Comparison of ENCODE assay signal across 16 cellular contexts in genomic region chrX:31421441-31421840, GRCh38.
DNase-seq lines count a peak whose midpoint lies in the region; FAIRE-seq and TF ChIP-seq lines count a peak whose summit lies in the region.
"Had no signal": no experiment of that assay in that cellular context is flagged by ENCODE, and none has a peak within 500 bp of the region (broad histone marks: within the 10 kb centered on the region; RNA-seq: fewer than 3 reads in every experiment).

No MANE protein-coding gene starts in this region.

- no peaks in the 10 kb centered on the region for H3K79me2 ChIP-seq in hepatocyte

- TF ChIP-seq EP300 in ovary (IDR thresholded peaks at IDR 0.05), result no peak

- FAIRE-seq in G401.6 (lab: Jason Lieb, UNC), result peak; percentile 83
- FAIRE-seq: A204.1 had no signal

- H3K27me3 ChIP-seq in hepatocyte (no peaks in the 10 kb centered on the region), ovary (no peaks in the 10 kb centered on the region)
- H3K27me3 ChIP-seq: BE2C had no signal

- no peak for TF ChIP-seq POLR2A in ovary (IDR thresholded peaks at IDR 0.05)

- H3K9me3 ChIP-seq in hepatocyte (ENCODE audit: low read depth) (no peaks in the 10 kb centered on the region), ovary (no peaks in the 10 kb centered on the region)
- H3K9me3 ChIP-seq: BE2C had no signal

- TF ChIP-seq CTCF in hepatocyte (IDR thresholded peaks at IDR 0.05; ENCODE audit: poor library complexity) (no peak), ovary (IDR thresholded peaks at IDR 0.05) (no peak)

- DNase-seq in amniotic epithelial cell (ENCODE audit: low read depth), result peak; percentile 86
- DNase-seq in hepatocyte (ENCODE audit: low spot score), result no peak
- DNase-seq in ovary, result no peak
- DNase-seq in D341Med (ENCODE audit: low spot score), result no peak
- DNase-seq in AG08395 (ENCODE audit: low spot score), result no peak
- DNase-seq: AML-193; BE2C; CD4-positive, alpha-beta T cell; CD8-positive, alpha-beta memory T cell; DMS79 treated with DMSO at 0.1 percent for 48 hours; H9 had no signal

- no peak overlapping the region for H3K4me3 ChIP-seq in hepatocyte
- H3K4me3 ChIP-seq in ovary, result no peak overlapping the region
- H3K4me3 ChIP-seq: BLaER1 treated with 17β-estradiol and CSF1 and Interleukin-3, amounts not matched to agents 10 nM and 100 nM; GM23338 had no signal

- no peaks in the 10 kb centered on the region for H4K20me1 ChIP-seq in hepatocyte (ENCODE audit: insufficient read depth, poor library complexity, severe bottlenecking)
- H4K20me1 ChIP-seq: BLaER1 treated with 17β-estradiol and CSF1 and Interleukin-3, amounts not matched to agents 10 nM and 100 nM had no signal

- intact Hi-C loops in ovary (cut with DNase I), result no loop called here

- 82% methylated on average over 3 of the region's 3 CpGs for WGBS in hepatocyte (ENCODE audit: low lambda C conversion rate, missing lambda C conversion rate)
- WGBS in ovary, 3 donors, result 68 to 79% (median 70%) methylated on average over 3 of the region's 3 CpGs

- H3K4me1 ChIP-seq in hepatocyte (ENCODE audit: insufficient read depth) (no peaks in the 10 kb centered on the region), ovary (ENCODE audit: insufficient read depth) (peaks cover under 1% of the 10 kb centered on the region)

- H3K4me2 ChIP-seq in hepatocyte, result no peak overlapping the region
- H3K4me2 ChIP-seq: BLaER1 treated with 17β-estradiol and CSF1 and Interleukin-3, amounts not matched to agents 10 nM and 100 nM; GM23338 had no signal

- H3K9me2 ChIP-seq in hepatocyte (replicated peaks; ENCODE audit: insufficient read depth), result no peaks in the 10 kb centered on the region

- H3K27ac ChIP-seq in hepatocyte (peak overlapping the region; percentile 51), ovary (no peak overlapping the region)
- H3K27ac ChIP-seq: 22Rv1; BLaER1 treated with 17β-estradiol and CSF1 and Interleukin-3, amounts not matched to agents 10 nM and 100 nM had no signal

- H3K36me3 ChIP-seq in hepatocyte (replicated peaks; ENCODE audit: insufficient read depth, low read depth) (no peaks in the 10 kb centered on the region), ovary (no peaks in the 10 kb centered on the region)
- H3K36me3 ChIP-seq: BE2C; BLaER1 treated with 17β-estradiol and CSF1 and Interleukin-3, amounts not matched to agents 10 nM and 100 nM had no signal

- no peak overlapping the region for H2AFZ ChIP-seq in hepatocyte
- H2AFZ ChIP-seq: GM23338 had no signal
